In the genomic region with DNA sequence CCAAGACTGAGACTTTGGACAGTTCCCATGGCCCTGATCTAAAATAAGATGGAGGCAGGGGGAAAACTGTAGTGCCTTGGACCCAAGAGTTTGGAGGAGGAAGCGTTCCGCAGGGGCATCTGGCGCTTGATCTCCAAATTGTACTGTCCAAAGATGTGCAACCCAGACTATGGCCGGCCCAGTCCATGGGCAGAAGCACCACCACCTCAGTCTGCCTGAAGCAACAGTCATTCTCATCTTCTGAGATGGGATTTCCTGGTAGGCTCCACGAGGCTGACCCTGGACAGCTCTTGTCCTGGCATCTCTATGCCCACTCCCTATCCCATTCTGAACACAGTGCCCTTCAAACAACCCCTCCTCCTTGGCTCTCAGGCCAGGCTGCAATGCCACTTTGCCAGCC, we compare ENCODE assay signal across 20 cellular contexts. TPM values are rescaled to one million over a fixed set of nuclear protein-coding genes. Genes with fewer than 3 reads are reported as not detected.
A peak's percentile ranks its signal among the peaks of the same experiment; 100 is the strongest.
DNase-seq lines count a peak whose midpoint lies in the region; ATAC-seq, FAIRE-seq and TF ChIP-seq lines count a peak whose summit lies in the region.
"Had no signal": no experiment of that assay in that cellular context is flagged by ENCODE, and none has a peak within 500 bp of the region (broad histone marks: within the 10 kb centered on the region; RNA-seq: fewer than 3 reads in every experiment).

No MANE protein-coding gene starts in this region.

- H3K9me3 ChIP-seq in WERI-Rb-1 (ENCODE audit: severe bottlenecking) (no peaks in the 10 kb centered on the region), H1 (ENCODE audit: insufficient read depth in 2 of 2, low read depth in 1 of 2, low read length in 1 of 2) (no peaks in the 10 kb centered on the region), neural progenitor cell (ENCODE audit: low read depth) (no peaks in the 10 kb centered on the region)
- H3K9me3 ChIP-seq: BE2C, HAP-1 had no signal

- FAIRE-seq in H1 (lab: Jason Lieb, UNC) = no peak
- FAIRE-seq: GM12878, GM19239, K562 had no signal

- CTCF ChIA-PET in H1 (lab: Charles Lee; ENCODE audit: partially characterized antibody) = interaction anchor here (1.1 to 9.4 kb wide), 11 partner anchors 8 to 124 kb away, joined by 3 to 45 read pairs (median 7); a partner anchor contains a TSS

- H3K9ac ChIP-seq in H1 (replicated peaks in 1 of 4; ENCODE audit: extremely low read depth in 1 of 4, low read depth in 3 of 4, low read length in 3 of 4) (no peak overlapping the region), neural progenitor cell (no peak overlapping the region)

- H3K4me1 Mint-ChIP-seq in neural progenitor cell = peaks cover 71% of the 10 kb centered on the region

- H2BK120ac ChIP-seq in H1 (replicated peaks; ENCODE audit: low read depth, low read length) = no peak overlapping the region

- no peak overlapping the region for H2BK5ac ChIP-seq in H1 (ENCODE audit: low read depth, low read length)

- H2AK5ac ChIP-seq in H1 (ENCODE audit: low read depth, low read length) = no peak overlapping the region

- no peak overlapping the region for H3K23ac ChIP-seq in H1 (ENCODE audit: insufficient read length)

- H3K4me1 ChIP-seq in H1 (replicated peaks in 1 of 4; ENCODE audit: control insufficient read depth in 3 of 4, insufficient read depth in 4 of 4, low read length in 3 of 4) (peaks cover 13 to 42% (median 21%) of the 10 kb centered on the region in 4 experiments), neural progenitor cell (peaks cover 53% of the 10 kb centered on the region)
- H3K4me1 ChIP-seq: BE2C had no signal

- H3F3A ChIP-seq in neural progenitor cell (ENCODE audit: low read depth) = peaks cover 27% of the 10 kb centered on the region

- H2BK20ac ChIP-seq in H1 (ENCODE audit: low read length) = no peak overlapping the region

- peak overlapping the region; percentile 50; the same call in 1 of the 2 replicates for H2BK12ac ChIP-seq in H1 (ENCODE audit: low read depth, low read length)

- H3K27me3 Mint-ChIP-seq in neural progenitor cell (ENCODE audit: insufficient read depth, low read depth) = peaks cover 13% of the 10 kb centered on the region

- no peak for TF ChIP-seq RAD21 in H1 (IDR thresholded peaks at IDR 0.05 in 1 of 2, conservative IDR thresholded peaks at IDR 0.05 in 1 of 2; ENCODE audit: low read depth in 2 of 2, low read length in 2 of 2)

- H3K79me1 ChIP-seq in H1 (ENCODE audit: low read depth, low read length) = no peaks in the 10 kb centered on the region

- 90% methylated on average over 5 of the region's 5 CpGs; no CpG with 5 or more reads in 1 of the 2 experiments for WGBS in H1 (ENCODE audit: extremely low coverage in 1 of 2, insufficient coverage in 1 of 2, insufficient read length in 1 of 2, insufficient replicate concordance in 2 of 2, low coverage in 1 of 2, low lambda C conversion rate in 2 of 2, missing lambda C conversion rate in 1 of 2), 2 experiments

- H3K4me3 ChIP-seq in WERI-Rb-1 (ENCODE audit: low read depth, low read length) (no peak overlapping the region), H1 (ENCODE audit: extremely low read depth in 1 of 4, insufficient read depth in 2 of 4, low read depth in 3 of 4, low read length in 4 of 4) (no peak overlapping the region), neural progenitor cell (no peak overlapping the region)
- H3K4me3 ChIP-seq: GM12878, HAP-1, K562 had no signal

- H4K5ac ChIP-seq in H1 (ENCODE audit: insufficient read length, low read depth, low read length) = no peak overlapping the region

- peaks cover 11% of the 10 kb centered on the region for H3K36me3 ChIP-seq in WERI-Rb-1
- H3K36me3 ChIP-seq in H1 (ENCODE audit: control insufficient read depth in 2 of 4, insufficient read depth in 4 of 4, low read length in 3 of 4) = no peaks in the 10 kb centered on the region
- H3K36me3 ChIP-seq in neural progenitor cell = no peaks in the 10 kb centered on the region
- H3K36me3 ChIP-seq: BE2C, HAP-1 had no signal

- TF ChIP-seq EP300 in H1 (IDR thresholded peaks at IDR 0.05; ENCODE audit: borderline replicate concordance in 1 of 2, low read depth in 2 of 2, low read length in 2 of 2) = no peak

- H3K27ac Mint-ChIP-seq in neural progenitor cell = peak overlapping the region; percentile 25
- H3K27ac Mint-ChIP-seq: CD8-positive, alpha-beta memory T cell had no signal

- H4K20me1 ChIP-seq in H1 (replicated peaks in 1 of 2; ENCODE audit: control insufficient read depth in 1 of 2, insufficient read depth in 2 of 2, low read length in 2 of 2) (no peaks in the 10 kb centered on the region), neural progenitor cell (ENCODE audit: low read depth) (peaks cover 20% of the 10 kb centered on the region)

- H3K27ac ChIP-seq in WERI-Rb-1 (peak overlapping the region; percentile 83), H1 (ENCODE audit: low read depth, low read length) (no peak overlapping the region), neural progenitor cell (no peak overlapping the region)
- H3K27ac ChIP-seq: HL-60 had no signal

- H3K4me2 ChIP-seq in H1 (ENCODE audit: insufficient read depth in 1 of 2, low read depth in 2 of 2, low read length in 2 of 2) (no peak overlapping the region), neural progenitor cell (no peak overlapping the region)

- no peak overlapping the region for H2BK15ac ChIP-seq in H1 (ENCODE audit: low read length)

- TF ChIP-seq CTCF in WERI-Rb-1 (IDR thresholded peaks at IDR 0.05; ENCODE audit: low read depth, low read length) = no peak
- TF ChIP-seq CTCF in H1 (IDR thresholded peaks at IDR 0.05; ENCODE audit: control extremely low read depth in 1 of 3, insufficient read depth in 1 of 3, low read depth in 1 of 3, low read length in 3 of 3) = no peak
- TF ChIP-seq CTCF in neural progenitor cell (IDR thresholded peaks at IDR 0.05) = no peak

- H3K23me2 ChIP-seq in H1 (ENCODE audit: low read depth, low read length) = peaks cover 16% of the 10 kb centered on the region; the same call in 1 of the 2 replicates

- no peak for DNase-seq in WERI-Rb-1
- no peak for DNase-seq in H1 (ENCODE audit: low read depth in 1 of 2, low spot score in 2 of 2)
- no peak for DNase-seq in neural progenitor cell (ENCODE audit: low spot score)
- no peak for DNase-seq in mesenteric fat pad (ENCODE audit: low spot score)
- DNase-seq in activated CD8-positive, alpha-beta memory T cell treated with anti-CD3 and anti-CD28 coated beads, Interleukin-2, amount 50 U/mL, for 4 hours = no peak
- DNase-seq: BE2C; CD4-positive, CD25-positive, alpha-beta regulatory T cell; CD8-positive, alpha-beta memory T cell; COR-L47; DMS 273 treated with DMSO at 0.1 percent for 48 hours; DMS53; DND-41; EL had no signal

- H2AFZ ChIP-seq in H1 (ENCODE audit: low read length) (no peak overlapping the region), neural progenitor cell (replicated peaks) (no peak overlapping the region)

- H4K8ac ChIP-seq in H1 (ENCODE audit: extremely low read depth, insufficient read depth, low read length) = no peak overlapping the region

- peak overlapping the region; percentile 38 for H3K4me3 Mint-ChIP-seq in neural progenitor cell
- H3K4me3 Mint-ChIP-seq: CD4-positive, CD25-positive, alpha-beta regulatory T cell; CD8-positive, alpha-beta memory T cell had no signal

- no peaks in the 10 kb centered on the region for H3K27me3 ChIP-seq in WERI-Rb-1 (ENCODE audit: insufficient read depth, low read depth, severe bottlenecking)
- peaks cover 0 to 20% (median 12%) of the 10 kb centered on the region in 4 experiments; a peak in 5 of 7 replicates for H3K27me3 ChIP-seq in H1 (replicated peaks in 1 of 4; ENCODE audit: control insufficient read depth in 3 of 4, extremely low read depth in 1 of 4, insufficient read depth in 3 of 4, low read length in 3 of 4)
- peaks cover 43% of the 10 kb centered on the region for H3K27me3 ChIP-seq in neural progenitor cell

- no peak overlapping the region for H3K18ac ChIP-seq in H1 (ENCODE audit: extremely low read depth, low read length)

- H3K56ac ChIP-seq in H1 (replicated peaks; ENCODE audit: insufficient read length, low read depth, low read length) = no peak overlapping the region

- POLR2A ChIA-PET in H1 (lab: Charles Lee; ENCODE audit: partially characterized antibody) = interaction anchor here (1.2 to 1.4 kb wide), 2 partner anchors 30 kb away, joined by 3 read pairs; no protein-coding TSS in a partner anchor

- H3K79me2 ChIP-seq in H1 (ENCODE audit: control insufficient read depth in 1 of 2, insufficient read depth in 2 of 2, low read length in 2 of 2) (no peaks in the 10 kb centered on the region), neural progenitor cell (ENCODE audit: low read depth) (no peaks in the 10 kb centered on the region)

- TF ChIP-seq POLR2A in H1 (IDR thresholded peaks at IDR 0.05; ENCODE audit: control extremely low read depth in 1 of 2, low read depth in 2 of 2, low read length in 2 of 2) = no peak

- H3K14ac ChIP-seq in H1 (ENCODE audit: insufficient read length) = no peak overlapping the region

- H3K9me3 Mint-ChIP-seq in neural progenitor cell = no peaks in the 10 kb centered on the region

- H3K4ac ChIP-seq in H1 (replicated peaks; ENCODE audit: insufficient read length, low read depth, low read length) = no peak overlapping the region

- no peaks in the 10 kb centered on the region for H3K36me3 Mint-ChIP-seq in neural progenitor cell
- H3K36me3 Mint-ChIP-seq: CD8-positive, alpha-beta memory T cell had no signal

- H4K91ac ChIP-seq in H1 (replicated peaks; ENCODE audit: insufficient read length, low read length) = no peak overlapping the region

- ATAC-seq in GM18867 (IDR thresholded peaks at IDR 0.05; ENCODE audit: unreplicated experiment) (no peak), GM21515 (IDR thresholded peaks at IDR 0.05; ENCODE audit: unreplicated experiment) (no peak)
- ATAC-seq: GM12878, K562 had no signal

TF ChIP-seq in H1, 55 proteins besides CTCF, POLR2A, EP300 and RAD21 (continues in another document):
- TF ChIP-seq, protein P1, sequence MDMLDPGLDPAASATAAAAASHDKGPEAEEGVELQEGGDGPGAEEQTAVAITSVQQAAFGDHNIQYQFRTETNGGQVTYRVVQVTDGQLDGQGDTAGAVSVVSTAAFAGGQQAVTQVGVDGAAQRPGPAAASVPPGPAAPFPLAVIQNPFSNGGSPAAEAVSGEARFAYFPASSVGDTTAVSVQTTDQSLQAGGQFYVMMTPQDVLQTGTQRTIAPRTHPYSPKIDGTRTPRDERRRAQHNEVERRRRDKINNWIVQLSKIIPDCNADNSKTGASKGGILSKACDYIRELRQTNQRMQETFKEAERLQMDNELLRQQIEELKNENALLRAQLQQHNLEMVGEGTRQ (IDR thresholded peaks at IDR 0.05; ENCODE audit: low read length) = no peak
- TF ChIP-seq SP1 (IDR thresholded peaks at IDR 0.05; ENCODE audit: low read depth, low read length) = no peak

RNA-seq across cellular contexts. Expression of a gene that starts 3.6 kb away (rescaled TPM):
- total RNA-seq in H1 (2021; fragmentation: NEBNext Ultra II Directional; extraction: Animal tissue kit (Norgen Biotek cat#: 25700)) = 10.2 and 13.1 TPM in 2 replicates
- 7.2 and 11.6 TPM in 2 replicates for polyA plus RNA-seq in H1 (2011; rRNA removed)
- polyA plus RNA-seq in H1 (2011; cell fraction: cytosol; rRNA removed) = 12.0 TPM
- 50.9 TPM for polyA plus RNA-seq in H1 (2011; cell fraction: nucleus; rRNA removed)
- 4.2 to 8.2 TPM (median 6.5 TPM) in 4 replicates for polyA plus RNA-seq in H1 (2012, experiment 1 of 2)
- polyA plus RNA-seq in H1 (2012, experiment 2 of 2) = 4.0 TPM
- polyA plus RNA-seq in H1 (2013, experiment 1 of 2) = 6.3 TPM
- 6.0 TPM for polyA plus RNA-seq in H1 (2013, experiment 2 of 2)
- 2.1 and 2.9 TPM in 2 replicates for polyA minus RNA-seq in H1 (2011; rRNA and poly(A)+ RNA removed)
- polyA minus RNA-seq in H1 (2011; cell fraction: cytosol; rRNA and poly(A)+ RNA removed) = 3.2 TPM
- 2.9 TPM for polyA minus RNA-seq in H1 (2011; cell fraction: nucleus; rRNA and poly(A)+ RNA removed)
- total RNA-seq in neural progenitor cell (ENCODE audit: low replicate concordance) (0.17 and 1.1 TPM in 2 replicates), mesenteric fat pad (5.0 TPM)
- total RNA-seq: CD4-positive, CD25-positive, alpha-beta regulatory T cell; CD8-positive, alpha-beta memory T cell; GM12878; K562 had no signal
- polyA plus RNA-seq: CD4-positive, CD25-positive, alpha-beta regulatory T cell; CD8-positive, alpha-beta memory T cell; GM12878; K562 had no signal
